In the genomic region with DNA sequence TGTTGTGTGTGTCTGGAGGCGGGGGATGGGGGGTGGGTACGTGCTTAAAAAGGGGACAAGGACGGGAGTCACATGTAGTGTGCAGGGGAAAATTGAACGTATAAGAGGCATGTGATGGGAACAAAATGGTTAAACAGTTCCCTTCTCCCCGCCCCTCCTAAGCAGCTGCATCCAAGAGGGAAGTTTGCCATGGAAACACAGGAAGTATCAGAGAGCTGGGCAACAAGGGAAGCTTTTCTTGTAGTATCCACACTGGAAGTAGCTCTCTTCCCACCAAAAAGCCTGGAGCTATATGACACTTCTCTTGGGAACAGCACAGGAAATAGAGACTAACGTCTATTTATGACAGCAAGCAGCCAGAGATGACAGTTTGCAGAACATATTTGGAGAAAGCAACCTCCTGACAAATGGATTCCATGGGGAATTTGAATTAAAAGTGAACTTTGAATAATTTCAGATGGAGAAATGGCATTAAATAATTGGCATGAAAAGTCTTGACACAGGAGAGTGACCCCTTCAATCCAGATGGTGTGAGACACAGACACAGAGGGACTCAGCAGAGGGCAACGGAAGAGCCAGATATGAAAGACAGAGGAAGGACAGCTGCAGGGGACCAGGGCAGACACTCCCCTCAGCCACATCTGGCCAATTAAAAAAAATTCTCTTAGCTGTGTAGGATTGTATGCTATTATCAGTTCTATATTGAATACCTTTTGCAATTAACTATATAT, we compare ENCODE assay signal across 11 cellular contexts.
DNase-seq lines count a peak whose midpoint lies in the region; ATAC-seq and TF ChIP-seq lines count a peak whose summit lies in the region.
"Had no signal": no experiment of that assay in that cellular context is flagged by ENCODE, and none has a peak within 500 bp of the region (broad histone marks: within the 10 kb centered on the region; RNA-seq: fewer than 3 reads in every experiment).

No MANE protein-coding gene starts in this region.

- H3K36me3 Mint-ChIP-seq in neural progenitor cell, result no peaks in the 10 kb centered on the region
- H3K36me3 Mint-ChIP-seq: activated CD8-positive, alpha-beta memory T cell treated with anti-CD3 and anti-CD28 coated beads, Interleukin-2, amount 10 ng/mL, durations not matched to agents 7 days and 5 days had no signal

- H3K4me1 ChIP-seq in neural progenitor cell, result peaks cover 5% of the 10 kb centered on the region

- no peak overlapping the region for H3K4me2 ChIP-seq in neural progenitor cell

- peak overlapping the region; percentile 3 for H3K4me3 Mint-ChIP-seq in neural progenitor cell
- H3K4me3 Mint-ChIP-seq: activated CD8-positive, alpha-beta memory T cell treated with anti-CD3 and anti-CD28 coated beads, Interleukin-2, amount 10 ng/mL, durations not matched to agents 7 days and 5 days had no signal

- H3F3A ChIP-seq in neural progenitor cell (ENCODE audit: low read depth), result no peaks in the 10 kb centered on the region

- H3K4me1 Mint-ChIP-seq in neural progenitor cell, result peaks cover 18% of the 10 kb centered on the region

- no peak for ATAC-seq in GM21390 (IDR thresholded peaks at IDR 0.05; ENCODE audit: unreplicated experiment)
- ATAC-seq: activated CD8-positive, alpha-beta memory T cell treated with anti-CD3 and anti-CD28 coated beads, Interleukin-2, amount 10 ng/mL, durations not matched to agents 7 days and 5 days had no signal

- TF ChIP-seq CTCF in fibroblast of the aortic adventitia (IDR thresholded peaks at IDR 0.05; ENCODE audit: insufficient read depth, low read length) (no peak), neural progenitor cell (IDR thresholded peaks at IDR 0.05) (no peak)

- H3K27ac Mint-ChIP-seq in neural progenitor cell, result peak overlapping the region; percentile 84
- H3K27ac Mint-ChIP-seq: activated CD8-positive, alpha-beta memory T cell treated with anti-CD3 and anti-CD28 coated beads, Interleukin-2, amount 10 ng/mL, durations not matched to agents 7 days and 5 days had no signal

- H2AFZ ChIP-seq in neural progenitor cell (replicated peaks), result peak overlapping the region; percentile 19

- H3K36me3 ChIP-seq in neural progenitor cell, result no peaks in the 10 kb centered on the region

- H3K79me2 ChIP-seq in neural progenitor cell (ENCODE audit: low read depth), result no peaks in the 10 kb centered on the region

- H3K27ac ChIP-seq in neural progenitor cell, result no peak overlapping the region

- peaks cover 13% of the 10 kb centered on the region for H3K9me3 Mint-ChIP-seq in neural progenitor cell

- H3K27me3 Mint-ChIP-seq in neural progenitor cell (ENCODE audit: insufficient read depth, low read depth), result peaks cover 10% of the 10 kb centered on the region
- H3K27me3 Mint-ChIP-seq: activated CD8-positive, alpha-beta memory T cell treated with anti-CD3 and anti-CD28 coated beads, Interleukin-2, amount 10 ng/mL, durations not matched to agents 7 days and 5 days had no signal

- no peaks in the 10 kb centered on the region for H3K9me3 ChIP-seq in neural progenitor cell (ENCODE audit: low read depth)

- no peak overlapping the region for H3K9ac ChIP-seq in neural progenitor cell

- H3K4me3 ChIP-seq in fibroblast of the aortic adventitia (ENCODE audit: low read depth, low read length) (no peak overlapping the region), neural progenitor cell (no peak overlapping the region)

- H3K27me3 ChIP-seq in neural progenitor cell, result no peaks in the 10 kb centered on the region

- H4K20me1 ChIP-seq in neural progenitor cell (ENCODE audit: low read depth), result no peaks in the 10 kb centered on the region

- DNase-seq in DMS153 (lab: John Stamatoyannopoulos, UW), result peak; percentile 12
- peak; percentile 51 for DNase-seq in fibroblast of the aortic adventitia (ENCODE audit: low read depth)
- no peak for DNase-seq in neural progenitor cell (ENCODE audit: low spot score)
- DNase-seq in T-helper 2 cell, result no peak
- no peak for DNase-seq in stimulated activated naive CD4-positive, alpha-beta T cell (lab: John Stamatoyannopoulos, UW)
- DNase-seq in NCI-H128 (lab: John Stamatoyannopoulos, UW; ENCODE audit: unreplicated experiment), result no peak
- DNase-seq: activated CD8-positive, alpha-beta memory T cell treated with anti-CD3 and anti-CD28 coated beads, Interleukin-2, amount 10 ng/mL, durations not matched to agents 7 days and 5 days; cortex of kidney; DMS79 had no signal

TF ChIP-seq in PFSK-1, 5 proteins besides CTCF, POLR2A, EP300 and RAD21:
- TF ChIP-seq SIN3A (IDR thresholded peaks at IDR 0.05; ENCODE audit: borderline replicate concordance, insufficient read depth, low read length), result 0 out of 2 replicates have a peak, but pooled peaks have one; percentile 56
- no peak for TF ChIP-seq TAF1 (IDR thresholded peaks at IDR 0.05; ENCODE audit: borderline replicate concordance, insufficient read depth, low read length)

Comparison
In these comparisons a context has a peak if more than half of its experiments do, and no peak if none do; other contexts are left out.
1. DNase-seq: peak in DMS153 (single experiment) and fibroblast of the aortic adventitia (single experiment); none in neural progenitor cell (single experiment), T-helper 2 cell (0 of 5), stimulated activated naive CD4-positive, alpha-beta T cell (0 of 6) and NCI-H128 (single experiment).